ENCODE assay signal across 15 cellular contexts in genomic region chr3:111882194-111882593, GRCh38.
"Had no signal": no experiment of that assay in that cellular context is flagged by ENCODE, and none has a peak within 500 bp of the region (broad histone marks: within the 10 kb centered on the region; RNA-seq: fewer than 3 reads in every experiment).

No MANE protein-coding gene starts in this region.

- H3K36me3 ChIP-seq: transverse colon had no signal

- H3K4me3 Mint-ChIP-seq: activated naive CD4-positive, alpha-beta T cell treated with anti-CD3 and anti-CD28 coated beads for 36 hours had no signal

- H3K4me2 ChIP-seq: hepatocyte had no signal

- H3K27ac ChIP-seq: coronary artery, esophagus muscularis mucosa, hepatocyte, parathyroid adenoma had no signal

- DNase-seq: activated CD4-positive, alpha-beta T cell treated with anti-CD3 and anti-CD28 coated beads, Interleukin-2, amount 50 U/mL, for 48 hours; activated CD4-positive, CD25-positive, alpha-beta regulatory T cell treated with anti-CD3 and anti-CD28 coated beads, Interleukin-2, amount 50 U/mL, for 72 hours; activated naive CD4-positive, alpha-beta T cell treated with anti-CD3 and anti-CD28 coated beads for 36 hours; caudate nucleus; islet precursor cell; midbrain; stimulated activated CD4-positive, alpha-beta T cell treated with anti-CD3 and anti-CD28 coated beads, Interleukin-4, amount 100 ng/mL, for 1 hour; stimulated activated naive CD4-positive, alpha-beta T cell; substantia nigra; transverse colon had no signal

- H3K27ac Mint-ChIP-seq: activated naive CD4-positive, alpha-beta T cell treated with anti-CD3 and anti-CD28 coated beads for 36 hours; activated T-helper 2 cell treated with anti-CD3 and anti-CD28 coated beads, Interferon-gamma antibody, Interleukin-2, Interleukin-4, amounts not matched to agents 10 μg/mL and 5 μg/mL and 100 μg/mL, durations not matched to agents 14 hours and 24 hours and 36 hours had no signal

- H3K9ac ChIP-seq: parathyroid adenoma had no signal

- H3K9me3 Mint-ChIP-seq: activated T-helper 2 cell treated with anti-CD3 and anti-CD28 coated beads, Interferon-gamma antibody, Interleukin-2, Interleukin-4, amounts not matched to agents 10 μg/mL and 5 μg/mL and 100 μg/mL, durations not matched to agents 14 hours and 24 hours and 36 hours had no signal

- H3K4me1 ChIP-seq: parathyroid adenoma had no signal

- H3K27me3 ChIP-seq: esophagus muscularis mucosa, hepatocyte, transverse colon had no signal

- H3K79me2 ChIP-seq: parathyroid adenoma had no signal

- H2AFZ ChIP-seq: hepatocyte, parathyroid adenoma had no signal

- H3K4me3 ChIP-seq: coronary artery, esophagus muscularis mucosa, hepatocyte, transverse colon had no signal
